In genomic region chrX:10112510-10112909, GRCh38 we compare ENCODE assay signal across 9 cellular contexts. TPM values are rescaled to one million over a fixed set of nuclear protein-coding genes. Genes with fewer than 3 reads are reported as not detected.
A peak's percentile ranks its signal among the peaks of the same experiment; 100 is the strongest.
DNase-seq lines count a peak whose midpoint lies in the region; ATAC-seq, FAIRE-seq and TF ChIP-seq lines count a peak whose summit lies in the region.
"Had no signal": no experiment of that assay in that cellular context is flagged by ENCODE, and none has a peak within 500 bp of the region (broad histone marks: within the 10 kb centered on the region; RNA-seq: fewer than 3 reads in every experiment).

No MANE protein-coding gene starts in this region.

- H3K4me2 ChIP-seq in DOHH2 (ENCODE audit: low read length) = peak overlapping the region; percentile 91

- H4K20me1 ChIP-seq in DOHH2 (ENCODE audit: control insufficient read depth, insufficient read depth, low read depth, low read length) = no peaks in the 10 kb centered on the region

- peak overlapping the region; percentile 65 for H3K4me3 ChIP-seq in DOHH2 (ENCODE audit: low read length)

- peak overlapping the region; percentile 55 for H3K4me3 Mint-ChIP-seq in activated naive CD8-positive, alpha-beta T cell treated with anti-CD3 and anti-CD28 coated beads, Interleukin-2, amount 50 U/mL, for 24 hours

- peaks cover 96% of the 10 kb centered on the region for H3K4me1 ChIP-seq in DOHH2 (ENCODE audit: control insufficient read depth, low read length)

- H3K36me3 ChIP-seq in DOHH2 (ENCODE audit: control insufficient read depth, low read length) = peaks cover 50% of the 10 kb centered on the region

- H3K4me1 Mint-ChIP-seq in activated naive CD8-positive, alpha-beta T cell treated with anti-CD3 and anti-CD28 coated beads, Interleukin-2, amount 50 U/mL, for 24 hours = peaks cover 62% of the 10 kb centered on the region

- peaks cover 32% of the 10 kb centered on the region for H3F3A ChIP-seq in DOHH2 (ENCODE audit: control insufficient read depth, insufficient read depth)

- peaks cover 37% of the 10 kb centered on the region for H3K79me2 ChIP-seq in DOHH2 (ENCODE audit: control insufficient read depth, low read length)

- H3K36me3 Mint-ChIP-seq in activated naive CD8-positive, alpha-beta T cell treated with anti-CD3 and anti-CD28 coated beads, Interleukin-2, amount 50 U/mL, for 24 hours (ENCODE audit: low read depth) = peaks cover 11% of the 10 kb centered on the region

- no peak for FAIRE-seq in RCC 7860 (lab: Jason Lieb, UNC)

- H3K9me2 ChIP-seq in DOHH2 (replicated peaks; ENCODE audit: control insufficient read depth, low read length) = no peaks in the 10 kb centered on the region

- H3K27ac ChIP-seq in DOHH2 (ENCODE audit: low read depth, low read length) = peak overlapping the region; percentile 100

- DNase-seq in activated naive CD8-positive, alpha-beta T cell treated with anti-CD3 and anti-CD28 coated beads, Interleukin-2, amount 50 U/mL, for 24 hours = no peak
- DNase-seq in effector CD8-positive, alpha-beta T cell (lab: John Stamatoyannopoulos, UW) = no peak
- DNase-seq in cerebellum (ENCODE audit: low spot score) = no peak
- no peak for DNase-seq in LoVo (ENCODE audit: low spot score)
- DNase-seq in RCC 7860 (ENCODE audit: low spot score) = no peak
- DNase-seq: midbrain had no signal

- ATAC-seq in GM19351 (IDR thresholded peaks at IDR 0.05; ENCODE audit: unreplicated experiment) = peak; percentile 30
- peak; percentile 44 for ATAC-seq in HG03432 (IDR thresholded peaks at IDR 0.05; ENCODE audit: unreplicated experiment)
- no peak for ATAC-seq in activated naive CD8-positive, alpha-beta T cell treated with anti-CD3 and anti-CD28 coated beads, Interleukin-2, amount 50 U/mL, for 24 hours

- peak overlapping the region; percentile 66 for H3K27ac Mint-ChIP-seq in activated naive CD8-positive, alpha-beta T cell treated with anti-CD3 and anti-CD28 coated beads, Interleukin-2, amount 50 U/mL, for 24 hours

- TF ChIP-seq CTCF in DOHH2 (IDR thresholded peaks at IDR 0.05; ENCODE audit: low read depth, low read length, poor library complexity, severe bottlenecking) = no peak

- H3K27me3 Mint-ChIP-seq in activated naive CD8-positive, alpha-beta T cell treated with anti-CD3 and anti-CD28 coated beads, Interleukin-2, amount 50 U/mL, for 24 hours = no peaks in the 10 kb centered on the region

- H3K27me3 ChIP-seq in DOHH2 (ENCODE audit: control insufficient read depth, low read length) = no peaks in the 10 kb centered on the region

- no peaks in the 10 kb centered on the region for H3K9me3 Mint-ChIP-seq in activated naive CD8-positive, alpha-beta T cell treated with anti-CD3 and anti-CD28 coated beads, Interleukin-2, amount 50 U/mL, for 24 hours

- no peaks in the 10 kb centered on the region for H3K9me3 ChIP-seq in DOHH2 (ENCODE audit: control insufficient read depth, insufficient read depth, low read length)

RNA-seq across cellular contexts. Expression of gene CLCN4, which starts 44.3 kb away (rescaled TPM):
- total RNA-seq in cerebellum = 44.0 TPM
